1 cellular context compared by ENCODE assay signal in the genomic region with DNA sequence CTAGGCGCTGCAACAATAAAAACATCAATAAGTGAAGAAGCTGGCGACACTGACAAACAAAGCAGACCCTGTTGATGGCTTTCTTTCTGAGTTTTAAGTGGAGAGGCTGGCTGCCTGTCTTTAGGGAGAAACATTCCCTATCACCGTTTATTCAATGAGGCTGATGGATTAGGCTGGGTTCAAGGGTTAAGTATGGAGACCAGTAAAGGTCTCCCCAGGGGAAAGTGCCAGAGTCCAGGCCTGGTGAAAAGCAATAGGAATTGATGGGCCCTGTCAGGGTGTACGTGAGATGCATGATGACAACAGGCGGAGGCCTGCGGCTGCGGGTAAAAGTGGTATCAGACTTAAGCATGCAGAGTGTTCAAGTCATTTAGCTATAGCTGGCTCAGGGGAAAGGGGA.
TF ChIP-seq lines count a peak whose summit lies in the region.

No MANE protein-coding gene starts in this region.

TF ChIP-seq in GM23338, 12 proteins besides CTCF, POLR2A, EP300 and RAD21 (continued from another document):
- TF ChIP-seq ZNF331 (CRISPR knock-in tag; IDR thresholded peaks at IDR 0.05; ENCODE audit: low read depth) (no peak), ZNF114 (CRISPR knock-in tag; IDR thresholded peaks at IDR 0.05) (no peak), POLR2AphosphoS5 (IDR thresholded peaks at IDR 0.05; ENCODE audit: low read depth) (no peak)
- TF ChIP-seq, protein P1, sequence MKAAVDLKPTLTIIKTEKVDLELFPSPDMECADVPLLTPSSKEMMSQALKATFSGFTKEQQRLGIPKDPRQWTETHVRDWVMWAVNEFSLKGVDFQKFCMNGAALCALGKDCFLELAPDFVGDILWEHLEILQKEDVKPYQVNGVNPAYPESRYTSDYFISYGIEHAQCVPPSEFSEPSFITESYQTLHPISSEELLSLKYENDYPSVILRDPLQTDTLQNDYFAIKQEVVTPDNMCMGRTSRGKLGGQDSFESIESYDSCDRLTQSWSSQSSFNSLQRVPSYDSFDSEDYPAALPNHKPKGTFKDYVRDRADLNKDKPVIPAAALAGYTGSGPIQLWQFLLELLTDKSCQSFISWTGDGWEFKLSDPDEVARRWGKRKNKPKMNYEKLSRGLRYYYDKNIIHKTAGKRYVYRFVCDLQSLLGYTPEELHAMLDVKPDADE (IDR thresholded peaks at IDR 0.05): no peak
- TF ChIP-seq, protein P2, sequence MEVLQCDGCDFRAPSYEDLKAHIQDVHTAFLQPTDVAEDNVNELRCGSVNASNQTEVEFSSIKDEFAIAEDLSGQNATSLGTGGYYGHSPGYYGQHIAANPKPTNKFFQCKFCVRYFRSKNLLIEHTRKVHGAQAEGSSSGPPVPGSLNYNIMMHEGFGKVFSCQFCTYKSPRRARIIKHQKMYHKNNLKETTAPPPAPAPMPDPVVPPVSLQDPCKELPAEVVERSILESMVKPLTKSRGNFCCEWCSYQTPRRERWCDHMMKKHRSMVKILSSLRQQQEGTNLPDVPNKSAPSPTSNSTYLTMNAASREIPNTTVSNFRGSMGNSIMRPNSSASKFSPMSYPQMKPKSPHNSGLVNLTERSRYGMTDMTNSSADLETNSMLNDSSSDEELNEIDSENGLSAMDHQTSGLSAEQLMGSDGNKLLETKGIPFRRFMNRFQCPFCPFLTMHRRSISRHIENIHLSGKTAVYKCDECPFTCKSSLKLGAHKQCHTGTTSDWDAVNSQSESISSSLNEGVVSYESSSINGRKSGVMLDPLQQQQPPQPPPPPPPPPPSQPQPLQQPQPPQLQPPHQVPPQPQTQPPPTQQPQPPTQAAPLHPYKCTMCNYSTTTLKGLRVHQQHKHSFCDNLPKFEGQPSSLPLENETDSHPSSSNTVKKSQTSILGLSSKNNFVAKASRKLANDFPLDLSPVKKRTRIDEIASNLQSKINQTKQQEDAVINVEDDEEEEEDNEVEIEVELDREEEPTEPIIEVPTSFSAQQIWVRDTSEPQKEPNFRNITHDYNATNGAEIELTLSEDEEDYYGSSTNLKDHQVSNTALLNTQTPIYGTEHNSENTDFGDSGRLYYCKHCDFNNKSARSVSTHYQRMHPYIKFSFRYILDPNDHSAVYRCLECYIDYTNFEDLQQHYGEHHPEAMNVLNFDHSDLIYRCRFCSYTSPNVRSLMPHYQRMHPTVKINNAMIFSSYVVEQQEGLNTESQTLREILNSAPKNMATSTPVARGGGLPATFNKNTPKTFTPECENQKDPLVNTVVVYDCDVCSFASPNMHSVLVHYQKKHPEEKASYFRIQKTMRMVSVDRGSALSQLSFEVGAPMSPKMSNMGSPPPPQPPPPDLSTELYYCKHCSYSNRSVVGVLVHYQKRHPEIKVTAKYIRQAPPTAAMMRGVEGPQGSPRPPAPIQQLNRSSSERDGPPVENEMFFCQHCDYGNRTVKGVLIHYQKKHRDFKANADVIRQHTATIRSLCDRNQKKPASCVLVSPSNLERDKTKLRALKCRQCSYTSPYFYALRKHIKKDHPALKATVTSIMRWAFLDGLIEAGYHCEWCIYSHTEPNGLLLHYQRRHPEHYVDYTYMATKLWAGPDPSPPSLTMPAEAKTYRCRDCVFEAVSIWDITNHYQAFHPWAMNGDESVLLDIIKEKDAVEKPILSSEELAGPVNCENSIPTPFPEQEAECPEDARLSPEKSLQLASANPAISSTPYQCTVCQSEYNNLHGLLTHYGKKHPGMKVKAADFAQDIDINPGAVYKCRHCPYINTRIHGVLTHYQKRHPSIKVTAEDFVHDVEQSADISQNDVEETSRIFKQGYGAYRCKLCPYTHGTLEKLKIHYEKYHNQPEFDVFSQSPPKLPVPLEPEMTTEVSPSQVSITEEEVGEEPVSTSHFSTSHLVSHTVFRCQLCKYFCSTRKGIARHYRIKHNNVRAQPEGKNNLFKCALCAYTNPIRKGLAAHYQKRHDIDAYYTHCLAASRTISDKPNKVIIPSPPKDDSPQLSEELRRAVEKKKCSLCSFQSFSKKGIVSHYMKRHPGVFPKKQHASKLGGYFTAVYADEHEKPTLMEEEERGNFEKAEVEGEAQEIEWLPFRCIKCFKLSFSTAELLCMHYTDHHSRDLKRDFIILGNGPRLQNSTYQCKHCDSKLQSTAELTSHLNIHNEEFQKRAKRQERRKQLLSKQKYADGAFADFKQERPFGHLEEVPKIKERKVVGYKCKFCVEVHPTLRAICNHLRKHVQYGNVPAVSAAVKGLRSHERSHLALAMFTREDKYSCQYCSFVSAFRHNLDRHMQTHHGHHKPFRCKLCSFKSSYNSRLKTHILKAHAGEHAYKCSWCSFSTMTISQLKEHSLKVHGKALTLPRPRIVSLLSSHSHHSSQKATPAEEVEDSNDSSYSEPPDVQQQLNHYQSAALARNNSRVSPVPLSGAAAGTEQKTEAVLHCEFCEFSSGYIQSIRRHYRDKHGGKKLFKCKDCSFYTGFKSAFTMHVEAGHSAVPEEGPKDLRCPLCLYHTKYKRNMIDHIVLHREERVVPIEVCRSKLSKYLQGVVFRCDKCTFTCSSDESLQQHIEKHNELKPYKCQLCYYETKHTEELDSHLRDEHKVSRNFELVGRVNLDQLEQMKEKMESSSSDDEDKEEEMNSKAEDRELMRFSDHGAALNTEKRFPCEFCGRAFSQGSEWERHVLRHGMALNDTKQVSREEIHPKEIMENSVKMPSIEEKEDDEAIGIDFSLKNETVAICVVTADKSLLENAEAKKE (CRISPR knock-in tag; IDR thresholded peaks at IDR 0.05): no peak
TF ChIP-seq in GM23338: peak in this region for 0.
